Comparison of ENCODE assay signal across 29 cellular contexts in the genomic region with DNA sequence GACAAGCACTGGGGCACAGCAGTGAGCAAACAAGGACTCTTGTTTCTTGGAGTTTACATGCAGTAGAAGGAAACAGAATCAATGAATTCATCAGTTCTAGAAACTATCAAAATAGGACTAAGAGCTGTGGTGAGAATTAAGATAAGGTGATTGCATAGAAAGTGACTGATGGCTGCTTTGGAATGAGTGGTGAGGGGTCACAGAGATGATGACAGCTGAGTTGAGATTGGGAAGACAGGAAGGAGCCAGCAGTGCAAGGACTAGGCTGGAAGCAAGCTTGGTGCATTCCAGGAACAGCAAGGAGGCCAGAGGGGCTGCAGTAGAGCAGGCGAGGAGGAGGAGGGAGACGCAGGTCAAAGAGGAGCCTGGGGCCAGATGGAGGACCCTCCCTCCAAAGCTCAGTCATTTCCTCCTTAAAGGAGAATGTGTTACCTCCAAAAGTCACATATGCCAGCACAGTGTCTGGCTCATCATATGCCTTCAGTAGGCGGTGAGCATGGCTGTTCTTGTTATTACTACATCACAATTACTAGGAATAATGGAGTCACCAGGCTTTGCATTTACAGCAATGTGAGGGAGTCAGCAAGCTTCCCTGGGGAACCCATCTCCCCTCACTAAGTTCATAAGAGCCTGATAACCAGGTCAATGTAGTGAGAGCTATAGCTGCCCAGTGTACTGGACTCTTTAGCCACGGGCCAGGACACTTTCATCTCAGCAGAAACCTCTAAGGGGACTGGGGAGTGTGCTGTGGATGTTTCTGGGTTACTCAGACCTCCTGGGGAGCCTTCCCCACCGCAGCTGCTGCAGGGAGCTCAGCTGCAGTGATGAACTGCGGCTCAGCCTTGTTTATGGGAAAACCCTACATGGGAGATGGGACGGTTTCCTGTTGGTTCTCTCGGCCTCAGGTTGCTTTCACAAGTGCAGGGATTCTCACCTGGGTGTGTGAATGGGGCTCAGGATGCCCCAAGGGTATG.
A peak's percentile ranks its signal among the peaks of the same experiment; 100 is the strongest.
DNase-seq lines count a peak whose midpoint lies in the region; ATAC-seq, FAIRE-seq and TF ChIP-seq lines count a peak whose summit lies in the region.
"Had no signal": no experiment of that assay in that cellular context is flagged by ENCODE, and none has a peak within 500 bp of the region (broad histone marks: within the 10 kb centered on the region; RNA-seq: fewer than 3 reads in every experiment).

No MANE protein-coding gene starts in this region.

- H2BK5ac ChIP-seq in trophoblast cell (ENCODE audit: low read depth, low read length, poor library complexity) = no peak overlapping the region

- TF ChIP-seq EP300 in HepG2 (IDR thresholded peaks at IDR 0.05; ENCODE audit: low read depth in 2 of 2, low read length in 2 of 2) = no peak
- TF ChIP-seq EP300 in HepG2 (CRISPR knock-in tag; IDR thresholded peaks at IDR 0.05; ENCODE audit: borderline replicate concordance) = no peak

- H2AK5ac ChIP-seq in trophoblast cell (ENCODE audit: low read length) = no peak overlapping the region

- H3K27ac ChIP-seq in HepG2 (ENCODE audit: extremely low read length, insufficient read depth, low read length) (peak overlapping the region; percentile 50), right lobe of liver (no peak overlapping the region), astrocyte (ENCODE audit: low read depth, low read length) (no peak overlapping the region), trophoblast cell (ENCODE audit: low read depth, low read length) (no peak overlapping the region)
- H3K27ac ChIP-seq: 22Rv1, colonic mucosa, epithelial cell of prostate, GM23248 had no signal

- no peak overlapping the region for H2BK120ac ChIP-seq in trophoblast cell (ENCODE audit: insufficient read depth, low read length, poor library complexity)

- H4K91ac ChIP-seq in trophoblast cell (ENCODE audit: low read depth, low read length) = no peak overlapping the region

- H3K18ac ChIP-seq in trophoblast cell (ENCODE audit: low read length) = no peak overlapping the region

- POLR2A ChIA-PET in HepG2 (lab: Yijun Ruan, JAX) = interaction anchor here (1.0 to 9.7 kb wide), 4 partner anchors 8 to 155 kb away, joined by 3 to 335 read pairs (median 10); no protein-coding TSS in a partner anchor

- H3K4ac ChIP-seq in trophoblast cell (ENCODE audit: low read depth, low read length) = no peak overlapping the region

- H3K4me1 ChIP-seq in HepG2 (ENCODE audit: insufficient read depth, low read length) = peaks cover 81% of the 10 kb centered on the region
- H3K4me1 ChIP-seq in right lobe of liver = peaks cover 0 to 20% (median 0%) of the 10 kb centered on the region in 4 donors
- peaks cover 12% of the 10 kb centered on the region for H3K4me1 ChIP-seq in astrocyte (ENCODE audit: insufficient read depth, low read length)
- H3K4me1 ChIP-seq in trophoblast cell (ENCODE audit: control insufficient read depth in 1 of 2, insufficient read depth in 2 of 2, low read length in 2 of 2) = peaks cover 2 to 4% of the 10 kb centered on the region in 2 experiments
- H3K4me1 ChIP-seq: colonic mucosa had no signal

- TF ChIP-seq CTCF in HepG2 (CRISPR knock-in tag; IDR thresholded peaks at IDR 0.05) = no peak
- no peak for TF ChIP-seq CTCF in right lobe of liver (IDR thresholded peaks at IDR 0.05)
- TF ChIP-seq CTCF in astrocyte (IDR thresholded peaks at IDR 0.05; ENCODE audit: insufficient read depth, low read depth, low read length) = no peak

- H3K4me1 Mint-ChIP-seq in astrocyte (ENCODE audit: low read depth, unreplicated experiment) = peaks cover 12% of the 10 kb centered on the region
- peaks cover 7% of the 10 kb centered on the region for H3K4me1 Mint-ChIP-seq in stimulated activated effector memory CD8-positive, alpha-beta T cell treated with anti-CD3 and anti-CD28 coated beads, Interleukin-12 subunit alpha, Interleukin-12 subunit beta, amount 100 ng/mL, for 72 hours
- H3K4me1 Mint-ChIP-seq: activated naive CD4-positive, alpha-beta T cell treated with anti-CD3 and anti-CD28 coated beads, Interleukin-2, amount 50 U/mL, for 24 hours; CD4-positive, CD25-positive, alpha-beta regulatory T cell had no signal

- no peak overlapping the region for H3K23ac ChIP-seq in trophoblast cell (ENCODE audit: low read length)

- no peaks in the 10 kb centered on the region for H3K27me3 ChIP-seq in HepG2 (ENCODE audit: control insufficient read depth in 1 of 2, insufficient read depth in 2 of 2, low read length in 2 of 2)
- no peaks in the 10 kb centered on the region for H3K27me3 ChIP-seq in right lobe of liver
- no peaks in the 10 kb centered on the region for H3K27me3 ChIP-seq in astrocyte (ENCODE audit: insufficient read depth, low read length)
- no peaks in the 10 kb centered on the region for H3K27me3 ChIP-seq in trophoblast cell (ENCODE audit: insufficient read depth, low read length)
- H3K27me3 ChIP-seq: colonic mucosa had no signal

- 92% methylated on average over 7 of the region's 8 CpGs for WGBS in HepG2 (ENCODE audit: low lambda C conversion rate)
- whole genome bisulfite sequencing in right lobe of liver (ENCODE audit: insufficient coverage, low coverage, low lambda C conversion rate, missing lambda C conversion rate) = 95% methylated on average over 2 of the region's 8 CpGs
- no CpG with 5 or more reads among the region's 8 CpGs for WGBS in trophoblast cell (ENCODE audit: extremely low coverage, insufficient coverage, insufficient read length)

- TF ChIP-seq RAD21 in HepG2 (CRISPR knock-in tag; IDR thresholded peaks at IDR 0.05) = no peak

- H4K8ac ChIP-seq in trophoblast cell (ENCODE audit: low read depth, low read length) = no peak overlapping the region

- no TSS peak for BruUV-seq in HepG2 (replicated peaks; lab: Mats Ljungman, UMichigan)

- H3K27me3 Mint-ChIP-seq in astrocyte (ENCODE audit: low read depth, unreplicated experiment) = no peaks in the 10 kb centered on the region
- H3K27me3 Mint-ChIP-seq: activated naive CD4-positive, alpha-beta T cell treated with anti-CD3 and anti-CD28 coated beads, Interleukin-2, amount 50 U/mL, for 24 hours; CD4-positive, CD25-positive, alpha-beta regulatory T cell; natural killer cell treated with Interleukin-12 subunit alpha and Interleukin-12 subunit beta and Interleukin-15 and Interleukin-18, amount 100 ng/mL, for 72 hours had no signal

- intact Hi-C loops in HepG2 (cut with micrococcal nuclease; ENCODE audit: unreplicated experiment) (no loop called here), right lobe of liver (cut with DNase I) (no loop called here)

- H3K79me2 ChIP-seq in HepG2 (ENCODE audit: insufficient read depth, low read length) = peaks cover 81% of the 10 kb centered on the region
- H3K79me2 ChIP-seq in astrocyte (ENCODE audit: insufficient read depth, low read length) = peaks cover 2% of the 10 kb centered on the region
- H3K79me2 ChIP-seq in trophoblast cell (ENCODE audit: control insufficient read depth, insufficient read depth, low read length, poor library complexity) = no peaks in the 10 kb centered on the region

- H2AFZ ChIP-seq in HepG2 (ENCODE audit: low read length) (no peak overlapping the region), astrocyte (ENCODE audit: low read depth, low read length) (no peak overlapping the region), trophoblast cell (ENCODE audit: insufficient read depth, low read length, poor library complexity) (no peak overlapping the region)
- H2AFZ ChIP-seq: GM23248 had no signal

- no peak for FAIRE-seq in HepG2 (lab: Jason Lieb, UNC)
- no peak for FAIRE-seq in astrocyte (lab: Jason Lieb, UNC)
- FAIRE-seq: bronchial epithelial cell, K562, urothelium cell line had no signal

- H2BK12ac ChIP-seq in trophoblast cell (ENCODE audit: low read length) = no peak overlapping the region

- CTCF ChIA-PET in HepG2 (lab: Yijun Ruan, JAX; ENCODE audit: low intra/inter-chr PET ratio, low total read pairs) = no interaction called here

- no peak overlapping the region for H3K14ac ChIP-seq in trophoblast cell (ENCODE audit: low read length)

- in situ Hi-C loops in HepG2 (cut with HindIII; ENCODE audit: extremely low pct_ligation_motif_present, low pct_unique_long_range_greater_than_20kb) = no loop called here

- H3K4me3 Mint-ChIP-seq in astrocyte (ENCODE audit: unreplicated experiment) = no peak overlapping the region
- no peak overlapping the region for H3K4me3 Mint-ChIP-seq in stimulated activated effector memory CD8-positive, alpha-beta T cell treated with anti-CD3 and anti-CD28 coated beads, Interleukin-12 subunit alpha, Interleukin-12 subunit beta, amount 100 ng/mL, for 72 hours
- H3K4me3 Mint-ChIP-seq: activated naive CD4-positive, alpha-beta T cell treated with anti-CD3 and anti-CD28 coated beads, Interleukin-2, amount 50 U/mL, for 24 hours; CD4-positive, CD25-positive, alpha-beta regulatory T cell; natural killer cell treated with Interleukin-12 subunit alpha and Interleukin-12 subunit beta and Interleukin-15 and Interleukin-18, amount 100 ng/mL, for 72 hours; T-helper 1 cell treated with Interleukin-12 subunit alpha and Interleukin-12 subunit beta and Interleukin-4 antibody, amounts not matched to agents 30 μg/mL and 1 μg/mL, for 36 hours had no signal

- 0 out of 4 replicates have a peak, but pooled peaks of 1 of the 2 experiments have one; percentile 13 for TF ChIP-seq POLR2A in HepG2 (IDR thresholded peaks at IDR 0.05; ENCODE audit: insufficient read depth in 1 of 2, low read depth in 2 of 2, low read length in 2 of 2)
- TF ChIP-seq POLR2A in right lobe of liver (IDR thresholded peaks at IDR 0.05) = no peak

- H3K9ac ChIP-seq in HepG2 (ENCODE audit: insufficient read depth, low read depth, low read length) = no peak overlapping the region
- no peak overlapping the region for H3K9ac ChIP-seq in astrocyte (ENCODE audit: low read length)
- no peak overlapping the region for H3K9ac ChIP-seq in trophoblast cell (ENCODE audit: low read length)
- H3K9ac ChIP-seq: GM23248 had no signal

- H3K36me3 ChIP-seq in HepG2 (replicated peaks in 1 of 2; ENCODE audit: control insufficient read depth in 1 of 2, insufficient read depth in 2 of 2, low read length in 2 of 2) (peaks cover 14 to 29% of the 10 kb centered on the region in 2 experiments), right lobe of liver (peaks cover 0 to 6% (median 1%) of the 10 kb centered on the region in 4 donors), astrocyte (ENCODE audit: insufficient read depth, low read length) (no peaks in the 10 kb centered on the region), trophoblast cell (ENCODE audit: control insufficient read depth in 1 of 2, insufficient read depth in 2 of 2, low read length in 2 of 2) (peaks cover 0 to 3% of the 10 kb centered on the region in 2 experiments)
- H3K36me3 ChIP-seq: colonic mucosa had no signal

- DNase-seq in NCI-H2107 treated with DMSO at 0.1 percent for 48 hours (lab: John Stamatoyannopoulos, UW; ENCODE audit: unreplicated experiment) (peak; percentile 20), NCI-H2107 (lab: John Stamatoyannopoulos, UW) (no peak), HepG2 (ENCODE audit: low spot score) (no peak), right lobe of liver (no peak), astrocyte (ENCODE audit: low read depth) (no peak), activated gamma-delta T cell (lab: John Stamatoyannopoulos, UW) (no peak), trophoblast cell (no peak)
- DNase-seq in stimulated activated effector memory CD8-positive, alpha-beta T cell treated with anti-CD3 and anti-CD28 coated beads, Interleukin-12 subunit alpha, Interleukin-12 subunit beta, amount 100 ng/mL, for 72 hours (ENCODE audit: low spot score in 2 of 2) = no peak
- DNase-seq: activated CD4-positive, CD25-positive, alpha-beta regulatory T cell treated with anti-CD3 and anti-CD28 coated beads, Interleukin-2, amount 50 U/mL, for 72 hours; amygdala; CD4-positive, CD25-positive, alpha-beta regulatory T cell; colonic mucosa; effector CD8-positive, alpha-beta T cell; GM23248; hippocampal formation; left cardiac atrium; NCI-H2029; NCI-H526; stimulated activated CD4-positive, alpha-beta T cell treated with anti-CD3 and anti-CD28 coated beads, Interleukin-15, amount 100 ng/mL, for 24 hours; stimulated activated naive CD4-positive, alpha-beta T cell had no signal

- ATAC-seq in HepG2 (no peak), right lobe of liver (no peak)
- peak; percentile 77 for ATAC-seq in stimulated activated effector memory CD8-positive, alpha-beta T cell treated with anti-CD3 and anti-CD28 coated beads, Interleukin-12 subunit alpha, Interleukin-12 subunit beta, amount 100 ng/mL, for 72 hours
- ATAC-seq: K562; left cardiac atrium; natural killer cell treated with Interleukin-12 subunit alpha and Interleukin-12 subunit beta and Interleukin-15 and Interleukin-18, amount 100 ng/mL, for 72 hours; SK-N-SH treated with all-trans-retinoic acid at 6 μM for 48 hours had no signal

- H3K36me3 Mint-ChIP-seq in astrocyte (ENCODE audit: low read depth, unreplicated experiment) = no peaks in the 10 kb centered on the region
- no peaks in the 10 kb centered on the region for H3K36me3 Mint-ChIP-seq in stimulated activated effector memory CD8-positive, alpha-beta T cell treated with anti-CD3 and anti-CD28 coated beads, Interleukin-12 subunit alpha, Interleukin-12 subunit beta, amount 100 ng/mL, for 72 hours
- H3K36me3 Mint-ChIP-seq: activated naive CD4-positive, alpha-beta T cell treated with anti-CD3 and anti-CD28 coated beads, Interleukin-2, amount 50 U/mL, for 24 hours; CD4-positive, CD25-positive, alpha-beta regulatory T cell; natural killer cell treated with Interleukin-12 subunit alpha and Interleukin-12 subunit beta and Interleukin-15 and Interleukin-18, amount 100 ng/mL, for 72 hours had no signal

- H3K4me2 ChIP-seq in HepG2 (ENCODE audit: low read depth, low read length) = no peak overlapping the region
- H3K4me2 ChIP-seq in astrocyte (ENCODE audit: low read length) = peak overlapping the region; percentile 13
- no peak overlapping the region for H3K4me2 ChIP-seq in trophoblast cell (ENCODE audit: low read length)

- H3K79me1 ChIP-seq in trophoblast cell (ENCODE audit: low read length) = no peaks in the 10 kb centered on the region

- H3K9me3 ChIP-seq in HepG2 (ENCODE audit: low read length) (no peaks in the 10 kb centered on the region), right lobe of liver (no peaks in the 10 kb centered on the region), astrocyte (ENCODE audit: insufficient read depth, low read depth, low read length) (peaks cover 6% of the 10 kb centered on the region), trophoblast cell (ENCODE audit: insufficient read depth, low read depth, low read length) (peaks cover 9% of the 10 kb centered on the region)
- H3K9me3 ChIP-seq: colonic mucosa had no signal

- no peak overlapping the region for H3K27ac Mint-ChIP-seq in astrocyte (ENCODE audit: unreplicated experiment)
- no peak overlapping the region for H3K27ac Mint-ChIP-seq in stimulated activated effector memory CD8-positive, alpha-beta T cell treated with anti-CD3 and anti-CD28 coated beads, Interleukin-12 subunit alpha, Interleukin-12 subunit beta, amount 100 ng/mL, for 72 hours
- H3K27ac Mint-ChIP-seq: activated naive CD4-positive, alpha-beta T cell treated with anti-CD3 and anti-CD28 coated beads, Interleukin-2, amount 50 U/mL, for 24 hours; CD4-positive, CD25-positive, alpha-beta regulatory T cell; natural killer cell treated with Interleukin-12 subunit alpha and Interleukin-12 subunit beta and Interleukin-15 and Interleukin-18, amount 100 ng/mL, for 72 hours; T-helper 1 cell treated with Interleukin-12 subunit alpha and Interleukin-12 subunit beta and Interleukin-4 antibody, amounts not matched to agents 30 μg/mL and 1 μg/mL, for 36 hours had no signal

- H3K4me3 ChIP-seq in HepG2 (replicated peaks in 1 of 3; ENCODE audit: insufficient read depth in 1 of 3, low read depth in 2 of 3, low read length in 3 of 3) = no peak overlapping the region
- no peak overlapping the region for H3K4me3 ChIP-seq in right lobe of liver
- H3K4me3 ChIP-seq in astrocyte (ENCODE audit: insufficient read depth, low read depth, low read length) = no peak overlapping the region
- no peak overlapping the region for H3K4me3 ChIP-seq in trophoblast cell (ENCODE audit: low read depth, low read length)
- H3K4me3 ChIP-seq: colonic mucosa, GM23248, K562 had no signal

- no peaks in the 10 kb centered on the region for H3K9me3 Mint-ChIP-seq in astrocyte (ENCODE audit: unreplicated experiment)
- H3K9me3 Mint-ChIP-seq in stimulated activated effector memory CD8-positive, alpha-beta T cell treated with anti-CD3 and anti-CD28 coated beads, Interleukin-12 subunit alpha, Interleukin-12 subunit beta, amount 100 ng/mL, for 72 hours = no peaks in the 10 kb centered on the region
- H3K9me3 Mint-ChIP-seq: activated naive CD4-positive, alpha-beta T cell treated with anti-CD3 and anti-CD28 coated beads, Interleukin-2, amount 50 U/mL, for 24 hours; CD4-positive, CD25-positive, alpha-beta regulatory T cell; natural killer cell treated with Interleukin-12 subunit alpha and Interleukin-12 subunit beta and Interleukin-15 and Interleukin-18, amount 100 ng/mL, for 72 hours; T-helper 1 cell treated with Interleukin-12 subunit alpha and Interleukin-12 subunit beta and Interleukin-4 antibody, amounts not matched to agents 30 μg/mL and 1 μg/mL, for 36 hours had no signal

- no peak overlapping the region for H4K12ac ChIP-seq in trophoblast cell (ENCODE audit: low read depth, low read length)

- H4K20me1 ChIP-seq in HepG2 (ENCODE audit: insufficient read depth, low read length) (peaks cover 36% of the 10 kb centered on the region), astrocyte (ENCODE audit: insufficient read depth, low read length) (peaks cover 11% of the 10 kb centered on the region)
